ENCODE assay signal across 1 cellular context in genomic region chr10:26516540-26517101, GRCh38.
TF ChIP-seq lines count a peak whose summit lies in the region.

No MANE protein-coding gene starts in this region.

TF ChIP-seq in HEK293, 187 proteins besides CTCF, POLR2A, EP300 and RAD21 (continued from another document and continues in another):
- TF ChIP-seq PRDM6 (tag by site-specific recombination; IDR thresholded peaks at IDR 0.05): no peak
- TF ChIP-seq ZNF558 (tag by site-specific recombination; IDR thresholded peaks at IDR 0.05): 0 out of 2 replicates have a peak, but pooled peaks have one; percentile 24
- no peak for TF ChIP-seq ZNF830 (tag by site-specific recombination; IDR thresholded peaks at IDR 0.05; ENCODE audit: low read depth)
- peak; percentile 57; the same call in 1 of the 2 replicates for TF ChIP-seq ZNF335 (tag by site-specific recombination; conservative IDR thresholded peaks at IDR 0.05)
- no peak for TF ChIP-seq ZFHX2 (tag by site-specific recombination; conservative IDR thresholded peaks at IDR 0.05)
- no peak for TF ChIP-seq HOXD13 (CRISPR knock-in tag; IDR thresholded peaks at IDR 0.05; ENCODE audit: borderline replicate concordance)
- no peak for TF ChIP-seq AEBP2 (tag by site-specific recombination; IDR thresholded peaks at IDR 0.05; ENCODE audit: borderline replicate concordance)
- no peak for TF ChIP-seq GLIS1 (tag by site-specific recombination; IDR thresholded peaks at IDR 0.05)
- TF ChIP-seq ZNF394 (tag by site-specific recombination; IDR thresholded peaks at IDR 0.05; ENCODE audit: borderline replicate concordance): no peak
- peak; percentile 44; the same call in 1 of the 2 replicates for TF ChIP-seq ZFP69B (tag by site-specific recombination; IDR thresholded peaks at IDR 0.05)
- TF ChIP-seq ZSCAN30 (tag by site-specific recombination; IDR thresholded peaks at IDR 0.05): 0 out of 2 replicates have a peak, but pooled peaks have one; percentile 8
- no peak for TF ChIP-seq ZNF664 (tag by site-specific recombination; IDR thresholded peaks at IDR 0.05)
- no peak for TF ChIP-seq ZNF18 (tag by site-specific recombination; IDR thresholded peaks at IDR 0.05)
- peak; percentile 74 for TF ChIP-seq FEZF1 (tag by site-specific recombination; IDR thresholded peaks at IDR 0.05)
- TF ChIP-seq ZNF366 (tag by site-specific recombination; conservative IDR thresholded peaks at IDR 0.05): 0 out of 2 replicates have a peak, but pooled peaks have one; percentile 24
- TF ChIP-seq ZNF600 (tag by site-specific recombination; IDR thresholded peaks at IDR 0.05): peak; percentile 62
- TF ChIP-seq PRDM1 (tag by site-specific recombination; IDR thresholded peaks at IDR 0.05): peak; percentile 32; the same call in 1 of the 2 replicates
- TF ChIP-seq ZNF175 (tag by site-specific recombination; IDR thresholded peaks at IDR 0.05): no peak
- TF ChIP-seq, protein P1, sequence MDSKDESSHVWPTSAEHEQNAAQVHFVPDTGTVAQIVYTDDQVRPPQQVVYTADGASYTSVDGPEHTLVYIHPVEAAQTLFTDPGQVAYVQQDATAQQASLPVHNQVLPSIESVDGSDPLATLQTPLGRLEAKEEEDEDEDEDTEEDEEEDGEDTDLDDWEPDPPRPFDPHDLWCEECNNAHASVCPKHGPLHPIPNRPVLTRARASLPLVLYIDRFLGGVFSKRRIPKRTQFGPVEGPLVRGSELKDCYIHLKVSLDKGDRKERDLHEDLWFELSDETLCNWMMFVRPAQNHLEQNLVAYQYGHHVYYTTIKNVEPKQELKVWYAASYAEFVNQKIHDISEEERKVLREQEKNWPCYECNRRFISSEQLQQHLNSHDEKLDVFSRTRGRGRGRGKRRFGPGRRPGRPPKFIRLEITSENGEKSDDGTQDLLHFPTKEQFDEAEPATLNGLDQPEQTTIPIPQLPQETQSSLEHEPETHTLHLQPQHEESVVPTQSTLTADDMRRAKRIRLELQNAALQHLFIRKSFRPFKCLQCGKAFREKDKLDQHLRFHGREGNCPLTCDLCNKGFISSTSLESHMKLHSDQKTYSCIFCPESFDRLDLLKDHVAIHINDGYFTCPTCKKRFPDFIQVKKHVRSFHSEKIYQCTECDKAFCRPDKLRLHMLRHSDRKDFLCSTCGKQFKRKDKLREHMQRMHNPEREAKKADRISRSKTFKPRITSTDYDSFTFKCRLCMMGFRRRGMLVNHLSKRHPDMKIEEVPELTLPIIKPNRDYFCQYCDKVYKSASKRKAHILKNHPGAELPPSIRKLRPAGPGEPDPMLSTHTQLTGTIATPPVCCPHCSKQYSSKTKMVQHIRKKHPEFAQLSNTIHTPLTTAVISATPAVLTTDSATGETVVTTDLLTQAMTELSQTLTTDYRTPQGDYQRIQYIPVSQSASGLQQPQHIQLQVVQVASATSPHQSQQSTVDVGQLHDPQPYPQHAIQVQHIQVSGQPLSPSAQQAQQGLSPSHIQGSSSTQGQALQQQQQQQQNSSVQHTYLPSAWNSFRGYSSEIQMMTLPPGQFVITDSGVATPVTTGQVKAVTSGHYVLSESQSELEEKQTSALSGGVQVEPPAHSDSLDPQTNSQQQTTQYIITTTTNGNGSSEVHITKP (tag by site-specific recombination; IDR thresholded peaks at IDR 0.05): no peak
- no peak for TF ChIP-seq ZNF704 (tag by site-specific recombination; IDR thresholded peaks at IDR 0.05)
- no peak for TF ChIP-seq ZNF426 (tag by site-specific recombination; IDR thresholded peaks at IDR 0.05)
- TF ChIP-seq, protein P2, sequence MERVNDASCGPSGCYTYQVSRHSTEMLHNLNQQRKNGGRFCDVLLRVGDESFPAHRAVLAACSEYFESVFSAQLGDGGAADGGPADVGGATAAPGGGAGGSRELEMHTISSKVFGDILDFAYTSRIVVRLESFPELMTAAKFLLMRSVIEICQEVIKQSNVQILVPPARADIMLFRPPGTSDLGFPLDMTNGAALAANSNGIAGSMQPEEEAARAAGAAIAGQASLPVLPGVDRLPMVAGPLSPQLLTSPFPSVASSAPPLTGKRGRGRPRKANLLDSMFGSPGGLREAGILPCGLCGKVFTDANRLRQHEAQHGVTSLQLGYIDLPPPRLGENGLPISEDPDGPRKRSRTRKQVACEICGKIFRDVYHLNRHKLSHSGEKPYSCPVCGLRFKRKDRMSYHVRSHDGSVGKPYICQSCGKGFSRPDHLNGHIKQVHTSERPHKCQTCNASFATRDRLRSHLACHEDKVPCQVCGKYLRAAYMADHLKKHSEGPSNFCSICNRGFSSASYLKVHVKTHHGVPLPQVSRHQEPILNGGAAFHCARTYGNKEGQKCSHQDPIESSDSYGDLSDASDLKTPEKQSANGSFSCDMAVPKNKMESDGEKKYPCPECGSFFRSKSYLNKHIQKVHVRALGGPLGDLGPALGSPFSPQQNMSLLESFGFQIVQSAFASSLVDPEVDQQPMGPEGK (tag by site-specific recombination; IDR thresholded peaks at IDR 0.05): peak; percentile 26; the same call in 1 of the 2 replicates
- TF ChIP-seq ZNF221 (tag by site-specific recombination; IDR thresholded peaks at IDR 0.05; ENCODE audit: borderline replicate concordance): no peak
- TF ChIP-seq ZEB2 (tag by site-specific recombination; IDR thresholded peaks at IDR 0.05): 0 out of 2 replicates have a peak, but pooled peaks have one; percentile 26
- no peak for TF ChIP-seq ZNF223 (tag by site-specific recombination; IDR thresholded peaks at IDR 0.05)
- TF ChIP-seq ZNF521 (tag by site-specific recombination; IDR thresholded peaks at IDR 0.05): no peak
- TF ChIP-seq ZBTB20 (tag by site-specific recombination; IDR thresholded peaks at IDR 0.05): peak; percentile 34; the same call in 1 of the 2 replicates
- no peak for TF ChIP-seq ZBTB44 (tag by site-specific recombination; IDR thresholded peaks at IDR 0.05)
- TF ChIP-seq ZNF184 (tag by site-specific recombination; IDR thresholded peaks at IDR 0.05): no peak
- no peak for TF ChIP-seq GLIS2 (tag by site-specific recombination; IDR thresholded peaks at IDR 0.05)
- TF ChIP-seq MEIS1 (CRISPR knock-in tag; IDR thresholded peaks at IDR 0.05; ENCODE audit: borderline replicate concordance): no peak
- no peak for TF ChIP-seq ZNF146 (tag by site-specific recombination; IDR thresholded peaks at IDR 0.05)
- no peak for TF ChIP-seq ZNF274 (IDR thresholded peaks at IDR 0.05; ENCODE audit: low read length)
- no peak for TF ChIP-seq ZNF274 (tag by site-specific recombination; IDR thresholded peaks at IDR 0.05; ENCODE audit: borderline replicate concordance)
- no peak for TF ChIP-seq ZNF549 (tag by site-specific recombination; IDR thresholded peaks at IDR 0.05)
- TF ChIP-seq, protein P3, sequence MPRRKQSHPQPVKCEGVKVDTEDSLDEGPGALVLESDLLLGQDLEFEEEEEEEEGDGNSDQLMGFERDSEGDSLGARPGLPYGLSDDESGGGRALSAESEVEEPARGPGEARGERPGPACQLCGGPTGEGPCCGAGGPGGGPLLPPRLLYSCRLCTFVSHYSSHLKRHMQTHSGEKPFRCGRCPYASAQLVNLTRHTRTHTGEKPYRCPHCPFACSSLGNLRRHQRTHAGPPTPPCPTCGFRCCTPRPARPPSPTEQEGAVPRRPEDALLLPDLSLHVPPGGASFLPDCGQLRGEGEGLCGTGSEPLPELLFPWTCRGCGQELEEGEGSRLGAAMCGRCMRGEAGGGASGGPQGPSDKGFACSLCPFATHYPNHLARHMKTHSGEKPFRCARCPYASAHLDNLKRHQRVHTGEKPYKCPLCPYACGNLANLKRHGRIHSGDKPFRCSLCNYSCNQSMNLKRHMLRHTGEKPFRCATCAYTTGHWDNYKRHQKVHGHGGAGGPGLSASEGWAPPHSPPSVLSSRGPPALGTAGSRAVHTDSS (tag by site-specific recombination; IDR thresholded peaks at IDR 0.05): no peak
- TF ChIP-seq ZNF398 (tag by site-specific recombination; IDR thresholded peaks at IDR 0.05): peak; percentile 30; the same call in 1 of the 2 replicates
- TF ChIP-seq ZNF843 (tag by site-specific recombination; IDR thresholded peaks at IDR 0.05): peak; percentile 33; the same call in 1 of the 2 replicates
- TF ChIP-seq ATF2 (tag by site-specific recombination; IDR thresholded peaks at IDR 0.05; ENCODE audit: low read depth): no peak
- TF ChIP-seq ZNF121 (tag by site-specific recombination; IDR thresholded peaks at IDR 0.05): no peak
- no peak for TF ChIP-seq YY1 (tag by site-specific recombination; IDR thresholded peaks at IDR 0.05)
- TF ChIP-seq KLF10 (tag by site-specific recombination; IDR thresholded peaks at IDR 0.05): no peak
- TF ChIP-seq ZNF473 (tag by site-specific recombination; IDR thresholded peaks at IDR 0.05): no peak
- TF ChIP-seq ZNF239 (tag by site-specific recombination; IDR thresholded peaks at IDR 0.05): no peak
- no peak for TF ChIP-seq ZNF138 (tag by site-specific recombination; IDR thresholded peaks at IDR 0.05; ENCODE audit: borderline replicate concordance)
- no peak for TF ChIP-seq GLI4 (tag by site-specific recombination; IDR thresholded peaks at IDR 0.05)
